Comparison of ENCODE assay signal across 1 cellular context in genomic region chr7:6403907-6404306, GRCh38.
TF ChIP-seq lines count a peak whose summit lies in the region.

No MANE protein-coding gene starts in this region.

TF ChIP-seq in WTC11, 78 proteins besides CTCF, POLR2A, EP300 and RAD21:
- TF ChIP-seq NR2C2 (CRISPR knock-in tag; IDR thresholded peaks at IDR 0.05) (no peak), AR (CRISPR knock-in tag; IDR thresholded peaks at IDR 0.05) (no peak), CDX4 (CRISPR knock-in tag; IDR thresholded peaks at IDR 0.05; ENCODE audit: borderline replicate concordance) (no peak), GABPB1 (CRISPR knock-in tag; IDR thresholded peaks at IDR 0.05) (no peak), KAT7 (CRISPR knock-in tag; IDR thresholded peaks at IDR 0.05; ENCODE audit: borderline replicate concordance) (no peak), HMGXB4 (CRISPR knock-in tag; IDR thresholded peaks at IDR 0.05) (no peak), ESRRA (CRISPR knock-in tag; IDR thresholded peaks at IDR 0.05; ENCODE audit: borderline replicate concordance) (no peak), ERG (CRISPR knock-in tag; IDR thresholded peaks at IDR 0.05) (no peak)
